ENCODE assay signal across 12 cellular contexts in the genomic region with DNA sequence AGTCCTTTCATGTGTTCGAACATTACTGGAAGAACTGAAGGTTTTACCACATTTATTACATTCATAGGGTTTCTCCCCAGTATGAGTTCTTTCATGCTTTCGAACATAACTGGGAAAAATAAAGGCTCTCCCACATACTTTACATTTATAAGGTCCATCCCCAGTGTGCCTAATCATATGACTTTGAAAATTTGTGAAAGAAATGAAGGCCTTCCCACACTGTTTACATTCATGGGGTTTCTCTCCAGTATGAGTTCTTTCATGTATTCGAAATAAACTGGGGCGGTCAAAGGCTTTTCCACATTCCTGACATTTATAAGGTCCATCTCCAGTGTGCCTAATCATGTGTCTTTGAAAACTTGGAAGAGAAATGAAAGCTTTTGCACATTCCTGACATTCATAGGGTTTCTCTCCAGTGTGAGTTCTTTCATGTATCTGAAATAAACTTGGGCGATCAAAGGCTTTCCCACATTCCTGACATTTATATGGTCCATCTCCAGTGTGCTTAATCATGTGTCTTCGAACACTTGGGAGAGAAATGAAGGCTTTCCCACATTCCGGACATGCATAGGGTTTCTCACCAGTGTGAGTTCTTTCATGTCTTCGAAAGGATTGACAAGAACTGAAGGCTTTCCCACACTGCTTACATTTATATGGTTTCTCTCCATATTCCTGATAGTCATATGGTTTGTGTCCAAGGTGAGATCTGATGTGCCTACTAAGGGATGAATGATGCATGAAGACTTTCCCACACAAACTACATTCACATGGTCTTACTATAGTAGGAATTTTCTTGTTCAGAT. TPM values are rescaled to one million over a fixed set of nuclear protein-coding genes. Genes with fewer than 3 reads are reported as not detected.
A peak's percentile ranks its signal among the peaks of the same experiment; 100 is the strongest.
DNase-seq lines count a peak whose midpoint lies in the region; ATAC-seq and TF ChIP-seq lines count a peak whose summit lies in the region.
"Had no signal": no experiment of that assay in that cellular context is flagged by ENCODE, and none has a peak within 500 bp of the region (broad histone marks: within the 10 kb centered on the region; RNA-seq: fewer than 3 reads in every experiment).

No MANE protein-coding gene starts in this region.

- peaks cover 2% of the 10 kb centered on the region for H3K4me1 Mint-ChIP-seq in activated naive CD8-positive, alpha-beta T cell (ENCODE audit: low read depth)
- no peaks in the 10 kb centered on the region for H3K4me1 Mint-ChIP-seq in activated naive CD8-positive, alpha-beta T cell treated with anti-CD3 and anti-CD28 coated beads for 36 hours
- peaks cover 0 to 6% (median 1%) of the 10 kb centered on the region in 3 donors for H3K4me1 Mint-ChIP-seq in T-cell

- CTCF ChIA-PET in T-cell (lab: Charles Lee), result no interaction called here

- intact Hi-C loops in psoas muscle (cut with DNase I), result no loop called here

- H3K27me3 Mint-ChIP-seq in activated naive CD8-positive, alpha-beta T cell, result no peaks in the 10 kb centered on the region
- H3K27me3 Mint-ChIP-seq in activated naive CD8-positive, alpha-beta T cell treated with anti-CD3 and anti-CD28 coated beads for 36 hours, result no peaks in the 10 kb centered on the region
- no peaks in the 10 kb centered on the region for H3K27me3 Mint-ChIP-seq in T-cell

- H3K9me3 ChIP-seq in thoracic aorta, result peaks cover 99% of the 10 kb centered on the region
- peaks cover 97% of the 10 kb centered on the region for H3K9me3 ChIP-seq in psoas muscle

- peaks cover 30% of the 10 kb centered on the region for H3K9me3 Mint-ChIP-seq in activated naive CD8-positive, alpha-beta T cell (ENCODE audit: low read depth)
- H3K9me3 Mint-ChIP-seq in activated naive CD8-positive, alpha-beta T cell treated with anti-CD3 and anti-CD28 coated beads for 36 hours, result peaks cover 68% of the 10 kb centered on the region
- H3K9me3 Mint-ChIP-seq in T-cell, result peaks cover 4 to 57% (median 38%) of the 10 kb centered on the region in 3 donors

- H3K4me1 ChIP-seq in thoracic aorta (ENCODE audit: control insufficient read depth in 1 of 2, low read depth in 2 of 2) (no peaks in the 10 kb centered on the region), psoas muscle (no peaks in the 10 kb centered on the region)
- H3K4me1 ChIP-seq: sigmoid colon had no signal

- H3K4me3 Mint-ChIP-seq in activated naive CD8-positive, alpha-beta T cell, result peak overlapping the region; percentile 13
- no peak overlapping the region for H3K4me3 Mint-ChIP-seq in activated naive CD8-positive, alpha-beta T cell treated with anti-CD3 and anti-CD28 coated beads for 36 hours
- peak overlapping the region in 2 of 3 donors; percentile 15 to 17 for H3K4me3 Mint-ChIP-seq in T-cell

- peaks cover 66% of the 10 kb centered on the region for H3K36me3 Mint-ChIP-seq in activated naive CD8-positive, alpha-beta T cell
- H3K36me3 Mint-ChIP-seq in activated naive CD8-positive, alpha-beta T cell treated with anti-CD3 and anti-CD28 coated beads for 36 hours, result peaks cover 93% of the 10 kb centered on the region
- H3K36me3 Mint-ChIP-seq in T-cell, result peaks cover 83% of the 10 kb centered on the region

- H3K27ac ChIP-seq in thoracic aorta, result no peak overlapping the region
- H3K27ac ChIP-seq in psoas muscle, result no peak overlapping the region
- H3K27ac ChIP-seq: sigmoid colon had no signal

- POLR2A ChIA-PET in T-cell (lab: Charles Lee), result no interaction called here

- H3K36me3 ChIP-seq in thoracic aorta, result peaks cover 64% of the 10 kb centered on the region
- H3K36me3 ChIP-seq in psoas muscle (ENCODE audit: insufficient read depth in 1 of 2, low read depth in 1 of 2), result peaks cover 35 to 78% of the 10 kb centered on the region in 2 donors

- ATAC-seq in T-cell (replicated peaks in 1 of 4), result no peak
- no peak for ATAC-seq in thoracic aorta (ENCODE audit: insufficient number of reproducible peaks, low FRiP score, low read depth)
- no peak for ATAC-seq in psoas muscle

- TF ChIP-seq CTCF in fibroblast of villous mesenchyme (IDR thresholded peaks at IDR 0.05; ENCODE audit: insufficient read depth, low read depth, low read length) (no peak), thoracic aorta (IDR thresholded peaks at IDR 0.05) (no peak), psoas muscle (IDR thresholded peaks at IDR 0.05) (no peak)

- no peak overlapping the region for H3K27ac Mint-ChIP-seq in activated naive CD8-positive, alpha-beta T cell
- no peak overlapping the region for H3K27ac Mint-ChIP-seq in activated naive CD8-positive, alpha-beta T cell treated with anti-CD3 and anti-CD28 coated beads for 36 hours
- H3K27ac Mint-ChIP-seq in T-cell, result no peak overlapping the region

- WGBS in psoas muscle, 3 donors, result 98 to 99% (median 98%) methylated on average over 8 of the region's 8 CpGs

- H3K27me3 ChIP-seq in thoracic aorta (replicated peaks; ENCODE audit: insufficient read depth), result no peaks in the 10 kb centered on the region
- no peaks in the 10 kb centered on the region for H3K27me3 ChIP-seq in psoas muscle (ENCODE audit: insufficient read depth in 3 of 3, low read length in 2 of 3)
- H3K27me3 ChIP-seq: sigmoid colon had no signal

- no peak for DNase-seq in activated naive CD8-positive, alpha-beta T cell treated with anti-CD3 and anti-CD28 coated beads for 36 hours
- DNase-seq in T-cell (no peak), fibroblast of villous mesenchyme (ENCODE audit: low read depth) (peak; percentile 51), thoracic aorta (ENCODE audit: low spot score) (no peak), psoas muscle (no peak), KG1 (lab: John Stamatoyannopoulos, UW) (no peak), D341Med (ENCODE audit: low spot score) (no peak)
- DNase-seq: COR-L47, MM.1S, Right ventricle myocardium superior, sigmoid colon had no signal

- H3K4me3 ChIP-seq in fibroblast of villous mesenchyme (ENCODE audit: low read depth, low read length) (no peak overlapping the region), thoracic aorta (peak overlapping the region; percentile 21), psoas muscle (no peak overlapping the region)
- H3K4me3 ChIP-seq: sigmoid colon had no signal

RNA-seq across cellular contexts. Expression of a gene that starts 24.0 kb away (rescaled TPM):
- 1 to 10 TPM; 6.0 to 6.4 TPM for total RNA-seq in activated naive CD8-positive, alpha-beta T cell treated with anti-CD3 and anti-CD28 coated beads for 36 hours
- total RNA-seq in T-cell (10 to 100 TPM; 14.2 to 21.8 (median 20.8) TPM), fibroblast of villous mesenchyme (6.0 and 6.4 TPM in 2 replicates), thoracic aorta (10 to 100 TPM; 11.6 to 21.7 TPM), psoas muscle (1 to 10 TPM; 3.5 to 6.2 (median 5.4) TPM)
- 1 to 10 TPM; 3.2 to 6.0 (median 4.6) TPM for polyA plus RNA-seq in psoas muscle

RNA-seq across cellular contexts. Expression of a gene that starts 42.6 kb away (rescaled TPM):
- total RNA-seq in activated naive CD8-positive, alpha-beta T cell treated with anti-CD3 and anti-CD28 coated beads for 36 hours, result 1 to 10 TPM; 1.7 to 1.8 TPM
- total RNA-seq in T-cell (1 to 10 TPM; 2.4 to 5.3 (median 5.1) TPM), fibroblast of villous mesenchyme (1.9 and 3.0 TPM in 2 replicates), thoracic aorta (1 to 10 TPM; 1.4 to 3.5 TPM), psoas muscle (1 to 10 TPM in 3 of 4 donors, not detected in 1; 1.3 to 1.8 (median 1.7) TPM)
- polyA plus RNA-seq in psoas muscle, result under 1 TPM; 0.58 to 0.91 (median 0.68) TPM
